Comparison of ENCODE assay signal across 11 cellular contexts in genomic region chr12:94954029-94954685, GRCh38. TPM values are rescaled to one million over a fixed set of nuclear protein-coding genes. Genes with fewer than 3 reads are reported as not detected.
DNase-seq lines count a peak whose midpoint lies in the region; ATAC-seq and TF ChIP-seq lines count a peak whose summit lies in the region.
"Had no signal": no experiment of that assay in that cellular context is flagged by ENCODE, and none has a peak within 500 bp of the region (broad histone marks: within the 10 kb centered on the region; RNA-seq: fewer than 3 reads in every experiment).

No MANE protein-coding gene starts in this region.

- DNase-seq in A172 (ENCODE audit: low spot score) (peak; percentile 67), HS-27A (ENCODE audit: low read depth) (peak; percentile 11), iris pigment epithelial cell (ENCODE audit: low read depth) (peak; percentile 81), NCI-H1694 (lab: John Stamatoyannopoulos, UW) (no peak), vagina (ENCODE audit: extremely low spot score in 2 of 2) (no peak), NCI-H2227 (lab: John Stamatoyannopoulos, UW; ENCODE audit: unreplicated experiment) (no peak)
- DNase-seq: activated T-cell treated with anti-CD3 and anti-CD28 coated beads, Interleukin-2, amount 50 U/mL, for 24 hours; naive thymus-derived CD4-positive, alpha-beta T cell had no signal

- no peak for ATAC-seq in HG02970 (IDR thresholded peaks at IDR 0.05; ENCODE audit: low FRiP score, unreplicated experiment)
- ATAC-seq: naive thymus-derived CD4-positive, alpha-beta T cell had no signal

- H3K36me3 ChIP-seq in vagina = no peaks in the 10 kb centered on the region
- H3K36me3 ChIP-seq: BLaER1 had no signal

- intact Hi-C loops in vagina (cut with DNase I) = no loop called here

- no peak for TF ChIP-seq POLR2A in vagina (IDR thresholded peaks at IDR 0.05)

- H3K9me3 ChIP-seq in vagina = no peaks in the 10 kb centered on the region
- H3K9me3 ChIP-seq: BLaER1 had no signal

- H3K27me3 ChIP-seq in vagina = no peaks in the 10 kb centered on the region
- H3K27me3 ChIP-seq: BLaER1 had no signal

- TF ChIP-seq CTCF in VCaP (conservative IDR thresholded peaks at IDR 0.05) = no peak
- TF ChIP-seq CTCF in vagina (IDR thresholded peaks at IDR 0.05) = no peak

- no peak overlapping the region for H3K4me3 ChIP-seq in vagina
- H3K4me3 ChIP-seq: BLaER1 had no signal

- H3K4me1 ChIP-seq in vagina = peaks cover 20% of the 10 kb centered on the region
- H3K4me1 ChIP-seq: BLaER1 had no signal

- peak overlapping the region; percentile 11; the same call in 1 of the 2 replicates for H3K27ac ChIP-seq in VCaP
- H3K27ac ChIP-seq in vagina = no peak overlapping the region
- H3K27ac ChIP-seq: BLaER1 had no signal

RNA-seq across cellular contexts. Expression of gene NDUFA12, which starts 49.3 kb away (rescaled TPM):
- total RNA-seq in A172 (2014; rRNA removed; shearing (Covaris generic)) = 158 and 163 TPM in 2 replicates
- 79.3 TPM for total RNA-seq in vagina

Comparison
In these comparisons a context has a peak if more than half of its experiments do, and no peak if none do; other contexts are left out.
1. DNase-seq: peak in A172 (single experiment), HS-27A (single experiment) and iris pigment epithelial cell (single experiment); none in NCI-H1694 (single experiment), vagina (0 of 2) and NCI-H2227 (single experiment).